ENCODE assay signal across 8 cellular contexts in genomic region chr9:113233146-113233545, GRCh38. TPM values are rescaled to one million over a fixed set of nuclear protein-coding genes. Genes with fewer than 3 reads are reported as not detected.
DNase-seq lines count a peak whose midpoint lies in the region; ATAC-seq, FAIRE-seq and TF ChIP-seq lines count a peak whose summit lies in the region.

No MANE protein-coding gene starts in this region.

- no peak for ATAC-seq in HepG2
- ATAC-seq in gastroesophageal sphincter = no peak
- no peak for ATAC-seq in stimulated activated naive CD8-positive, alpha-beta T cell treated with anti-CD3 and anti-CD28 coated beads, Interleukin-15, Interleukin-2, amounts not matched to agents 100 U/mL and 50 U/mL, for 24 hours

- 6% methylated on average over 3 of the region's 3 CpGs for WGBS in liver
- WGBS in HepG2 (ENCODE audit: low lambda C conversion rate) = 89% methylated on average over 3 of the region's 3 CpGs
- 36 to 56% methylated on average over 2 to 3 of the region's 3 CpGs for WGBS in gastroesophageal sphincter (ENCODE audit: low coverage in 1 of 2), 2 donors

- H3K9me3 ChIP-seq in liver (ENCODE audit: control insufficient read depth in 4 of 4, low read length in 3 of 4) = no peaks in the 10 kb centered on the region
- H3K9me3 ChIP-seq in HepG2 (ENCODE audit: low read length) = no peaks in the 10 kb centered on the region
- no peaks in the 10 kb centered on the region for H3K9me3 ChIP-seq in gastroesophageal sphincter

- TF ChIP-seq POLR2A in HepG2 (IDR thresholded peaks at IDR 0.05; ENCODE audit: insufficient read depth in 1 of 2, low read depth in 2 of 2, low read length in 2 of 2) = no peak
- TF ChIP-seq POLR2A in gastroesophageal sphincter (IDR thresholded peaks at IDR 0.05) = no peak

- H3K36me3 ChIP-seq in liver (ENCODE audit: control insufficient read depth in 4 of 4, insufficient read depth in 3 of 4, low read depth in 1 of 4, low read length in 3 of 4) (no peaks in the 10 kb centered on the region), HepG2 (replicated peaks in 1 of 2; ENCODE audit: control insufficient read depth in 1 of 2, insufficient read depth in 2 of 2, low read length in 2 of 2) (peaks cover 4 to 20% of the 10 kb centered on the region in 2 experiments; a peak in 3 of 5 replicates), gastroesophageal sphincter (no peaks in the 10 kb centered on the region)

- no peak for TF ChIP-seq RAD21 in liver (IDR thresholded peaks at IDR 0.05)
- no peak for TF ChIP-seq RAD21 in HepG2 (CRISPR knock-in tag; IDR thresholded peaks at IDR 0.05)

- H3K27ac ChIP-seq in liver (ENCODE audit: low read depth in 1 of 2, low read length in 2 of 2) = peak overlapping the region; percentile 38 to 80
- no peak overlapping the region for H3K27ac ChIP-seq in HepG2 (ENCODE audit: extremely low read length, insufficient read depth, low read length)
- peak overlapping the region in 3 of 4 donors; percentile 17 to 36 (median 23) for H3K27ac ChIP-seq in gastroesophageal sphincter

- H3K4me3 ChIP-seq in liver (ENCODE audit: low read depth in 1 of 3, low read length in 3 of 3) (no peak overlapping the region), HepG2 (replicated peaks in 1 of 3; ENCODE audit: insufficient read depth in 1 of 3, low read depth in 2 of 3, low read length in 3 of 3) (no peak overlapping the region), gastroesophageal sphincter (no peak overlapping the region)

- POLR2A ChIA-PET in HepG2 (lab: Yijun Ruan, JAX) = no interaction called here

- TF ChIP-seq CTCF in liver (IDR thresholded peaks at IDR 0.05; ENCODE audit: low read depth, low read length, missing input control) (no peak), HepG2 (CRISPR knock-in tag; IDR thresholded peaks at IDR 0.05) (no peak), gastroesophageal sphincter (IDR thresholded peaks at IDR 0.05) (no peak)

- H3K9ac ChIP-seq in liver (ENCODE audit: low read depth in 1 of 2, low read length in 2 of 2) (peak overlapping the region in 1 of 2 donors; percentile 57), HepG2 (ENCODE audit: insufficient read depth, low read depth, low read length) (no peak overlapping the region)

- H3K4me1 ChIP-seq in liver (ENCODE audit: control insufficient read depth in 4 of 4, insufficient read depth in 4 of 4, low read length in 3 of 4) (peaks cover 14 to 66% (median 52%) of the 10 kb centered on the region in 4 donors), HepG2 (ENCODE audit: insufficient read depth, low read length) (peaks cover 51% of the 10 kb centered on the region), gastroesophageal sphincter (peaks cover 0 to 8% (median 0%) of the 10 kb centered on the region in 3 donors)

- no TSS peak for BruUV-seq in HepG2 (replicated peaks; lab: Mats Ljungman, UMichigan)

- FAIRE-seq in HepG2 (lab: Jason Lieb, UNC) = no peak

- no peak for TF ChIP-seq EP300 in HepG2 (IDR thresholded peaks at IDR 0.05; ENCODE audit: low read depth in 2 of 2, low read length in 2 of 2)
- TF ChIP-seq EP300 in HepG2 (CRISPR knock-in tag; IDR thresholded peaks at IDR 0.05; ENCODE audit: borderline replicate concordance) = no peak
- TF ChIP-seq EP300 in gastroesophageal sphincter (IDR thresholded peaks at IDR 0.05) = no peak

- CTCF ChIA-PET in HepG2 (lab: Yijun Ruan, JAX; ENCODE audit: low intra/inter-chr PET ratio, low total read pairs) = no interaction called here

- DNase-seq in HepG2 (ENCODE audit: low spot score) (no peak), NOMO-1 (lab: John Stamatoyannopoulos, UW; ENCODE audit: unreplicated experiment in 2 of 2) (peak; percentile 68 to 78), NCI-H446 (lab: John Stamatoyannopoulos, UW) (no peak), NCI-H748 treated with DMSO at 0.1 percent for 48 hours (lab: John Stamatoyannopoulos, UW) (no peak), NCI-H510A (lab: John Stamatoyannopoulos, UW) (no peak)
- no peak for DNase-seq in stimulated activated naive CD8-positive, alpha-beta T cell treated with anti-CD3 and anti-CD28 coated beads, Interleukin-15, Interleukin-2, amounts not matched to agents 100 U/mL and 50 U/mL, for 24 hours

- H2AFZ ChIP-seq in HepG2 (ENCODE audit: low read length) = no peak overlapping the region

- H3K79me2 ChIP-seq in HepG2 (ENCODE audit: insufficient read depth, low read length) = peaks cover 81% of the 10 kb centered on the region

- no peaks in the 10 kb centered on the region for H3K27me3 ChIP-seq in liver (ENCODE audit: control insufficient read depth in 4 of 4, insufficient read depth in 4 of 4, low read length in 3 of 4)
- H3K27me3 ChIP-seq in HepG2 (ENCODE audit: control insufficient read depth in 1 of 2, insufficient read depth in 2 of 2, low read length in 2 of 2) = no peaks in the 10 kb centered on the region
- no peaks in the 10 kb centered on the region for H3K27me3 ChIP-seq in gastroesophageal sphincter

- peaks cover 11% of the 10 kb centered on the region for H4K20me1 ChIP-seq in HepG2 (ENCODE audit: insufficient read depth, low read length)

- in situ Hi-C loops in HepG2 (cut with HindIII; ENCODE audit: extremely low pct_ligation_motif_present, low pct_unique_long_range_greater_than_20kb) = no loop called here

- intact Hi-C loops in HepG2 (cut with micrococcal nuclease; ENCODE audit: unreplicated experiment) = no loop called here

- no peak overlapping the region for H3K4me2 ChIP-seq in HepG2 (ENCODE audit: low read depth, low read length)

RNA-seq across cellular contexts. Expression of gene SLC31A1, which starts 11.8 kb away (rescaled TPM):
- total RNA-seq in liver = 10 to 100 TPM; 26.6 to 96.2 TPM
- polyA plus RNA-seq in liver = 10 to 100 TPM; 40.1 to 49.8 TPM
- total RNA-seq in HepG2 (2016; rRNA removed; fragmentation: Illumina TruSeq; extraction: Trizol) = 45.9 and 70.0 TPM in 2 replicates
- 7.1 and 7.4 TPM in 2 replicates for total RNA-seq in HepG2 (2016; cell fraction: cytosol; rRNA removed; fragmentation: Illumina TruSeq; extraction: Trizol; ENCODE audit: low read depth)
- 48.2 and 69.3 TPM in 2 replicates for total RNA-seq in HepG2 (2016; cell fraction: insoluble cytoplasmic fraction; rRNA removed; fragmentation: Illumina TruSeq; extraction: Trizol)
- total RNA-seq in HepG2 (2016; cell fraction: membrane; rRNA removed; fragmentation: Illumina TruSeq; extraction: Trizol) = 23.8 and 25.3 TPM in 2 replicates
- total RNA-seq in HepG2 (2016; cell fraction: nucleus; rRNA removed; fragmentation: Illumina TruSeq; extraction: Trizol) = 54.0 and 61.5 TPM in 2 replicates
- 51.3 and 62.9 TPM in 2 replicates for polyA plus RNA-seq in HepG2 (2011; rRNA removed)
- 44.6 and 59.9 TPM in 2 replicates for polyA plus RNA-seq in HepG2 (2011; cell fraction: cytosol; rRNA removed)
- polyA plus RNA-seq in HepG2 (2011; cell fraction: nucleus; rRNA removed) = 10.5 and 11.9 TPM in 2 replicates
- 69.2 and 75.5 TPM in 2 replicates for polyA plus RNA-seq in HepG2 (2012)
- 5.7 TPM in 2 replicates for polyA plus RNA-seq in HepG2 (2016; cell fraction: cytosol; fragmentation: Illumina TruSeq; extraction: Trizol; ENCODE audit: low read depth)
- 37.4 and 41.3 TPM in 2 replicates for polyA plus RNA-seq in HepG2 (2016; cell fraction: insoluble cytoplasmic fraction; fragmentation: Illumina TruSeq; extraction: Trizol; ENCODE audit: low read depth)
- polyA plus RNA-seq in HepG2 (2016; cell fraction: membrane; fragmentation: Illumina TruSeq; extraction: Trizol; ENCODE audit: low read depth) = 10.6 and 10.8 TPM in 2 replicates
- polyA plus RNA-seq in HepG2 (2016; cell fraction: nucleus; fragmentation: Illumina TruSeq; extraction: Trizol; ENCODE audit: insufficient read depth, low read depth) = 58.2 and 58.6 TPM in 2 replicates
- polyA minus RNA-seq in HepG2 (2011; rRNA and poly(A)+ RNA removed; ENCODE audit: low replicate concordance) = 30.4 and 51.6 TPM in 2 replicates
- polyA minus RNA-seq in HepG2 (2011; cell fraction: cytosol; rRNA and poly(A)+ RNA removed) = 38.5 and 48.4 TPM in 2 replicates
- polyA minus RNA-seq in HepG2 (2011; cell fraction: nucleus; rRNA and poly(A)+ RNA removed) = 28.3 and 33.1 TPM in 2 replicates
- total RNA-seq in gastroesophageal sphincter = 1 to 10 TPM; 8.7 to 9.8 (median 9.4) TPM

RNA-seq across cellular contexts. Expression of gene FKBP15, which starts 12.1 kb away (rescaled TPM):
- total RNA-seq in liver (10 to 100 TPM; 16.8 to 18.2 TPM), HepG2 (2016; rRNA removed; fragmentation: Illumina TruSeq; extraction: Trizol) (11.8 and 12.3 TPM in 2 replicates), gastroesophageal sphincter (10 to 100 TPM; 20.2 to 30.7 (median 22.7) TPM)
- polyA plus RNA-seq in liver (1 to 10 TPM; 6.2 to 9.1 TPM), HepG2 (2011; rRNA removed) (18.6 and 23.4 TPM in 2 replicates)
- 1.6 and 2.1 TPM in 2 replicates for total RNA-seq in HepG2 (2016; cell fraction: cytosol; rRNA removed; fragmentation: Illumina TruSeq; extraction: Trizol; ENCODE audit: low read depth)
- total RNA-seq in HepG2 (2016; cell fraction: insoluble cytoplasmic fraction; rRNA removed; fragmentation: Illumina TruSeq; extraction: Trizol) = 11.1 and 11.2 TPM in 2 replicates
- 2.8 and 3.5 TPM in 2 replicates for total RNA-seq in HepG2 (2016; cell fraction: membrane; rRNA removed; fragmentation: Illumina TruSeq; extraction: Trizol)
- 17.2 and 17.6 TPM in 2 replicates for total RNA-seq in HepG2 (2016; cell fraction: nucleus; rRNA removed; fragmentation: Illumina TruSeq; extraction: Trizol)
- 8.3 and 8.9 TPM in 2 replicates for polyA plus RNA-seq in HepG2 (2011; cell fraction: cytosol; rRNA removed)
- polyA plus RNA-seq in HepG2 (2011; cell fraction: nucleus; rRNA removed) = 26.9 and 27.4 TPM in 2 replicates
- polyA plus RNA-seq in HepG2 (2012) = 7.2 and 7.5 TPM in 2 replicates
- polyA plus RNA-seq in HepG2 (2016; cell fraction: cytosol; fragmentation: Illumina TruSeq; extraction: Trizol; ENCODE audit: low read depth) = 0.44 and 0.62 TPM in 2 replicates
- polyA plus RNA-seq in HepG2 (2016; cell fraction: insoluble cytoplasmic fraction; fragmentation: Illumina TruSeq; extraction: Trizol; ENCODE audit: low read depth) = 10.7 and 10.8 TPM in 2 replicates
- polyA plus RNA-seq in HepG2 (2016; cell fraction: membrane; fragmentation: Illumina TruSeq; extraction: Trizol; ENCODE audit: low read depth) = 1.1 and 1.2 TPM in 2 replicates
- polyA plus RNA-seq in HepG2 (2016; cell fraction: nucleus; fragmentation: Illumina TruSeq; extraction: Trizol; ENCODE audit: insufficient read depth, low read depth) = 19.2 and 19.7 TPM in 2 replicates
- 78.1 and 115 TPM in 2 replicates for polyA minus RNA-seq in HepG2 (2011; rRNA and poly(A)+ RNA removed; ENCODE audit: low replicate concordance)
- polyA minus RNA-seq in HepG2 (2011; cell fraction: cytosol; rRNA and poly(A)+ RNA removed) = 9.3 and 13.0 TPM in 2 replicates
- polyA minus RNA-seq in HepG2 (2011; cell fraction: nucleus; rRNA and poly(A)+ RNA removed) = 46.9 and 55.0 TPM in 2 replicates

RNA-seq across cellular contexts. Expression of gene CDC26, which starts 42.2 kb away (rescaled TPM):
- 10 to 100 TPM; 12.5 to 16.7 TPM for total RNA-seq in liver
- 10 to 100 TPM; 25.9 to 38.9 TPM for polyA plus RNA-seq in liver
- 57.9 and 66.0 TPM in 2 replicates for total RNA-seq in HepG2 (2016; rRNA removed; fragmentation: Illumina TruSeq; extraction: Trizol)
- total RNA-seq in HepG2 (2016; cell fraction: cytosol; rRNA removed; fragmentation: Illumina TruSeq; extraction: Trizol; ENCODE audit: low read depth) = 64.4 and 64.9 TPM in 2 replicates
- 53.6 and 69.9 TPM in 2 replicates for total RNA-seq in HepG2 (2016; cell fraction: insoluble cytoplasmic fraction; rRNA removed; fragmentation: Illumina TruSeq; extraction: Trizol)
- total RNA-seq in HepG2 (2016; cell fraction: membrane; rRNA removed; fragmentation: Illumina TruSeq; extraction: Trizol) = 78.0 and 88.8 TPM in 2 replicates
- total RNA-seq in HepG2 (2016; cell fraction: nucleus; rRNA removed; fragmentation: Illumina TruSeq; extraction: Trizol) = 17.0 and 19.2 TPM in 2 replicates
- 20.2 and 26.6 TPM in 2 replicates for polyA plus RNA-seq in HepG2 (2011; rRNA removed)
- polyA plus RNA-seq in HepG2 (2011; cell fraction: cytosol; rRNA removed) = 11.5 and 18.2 TPM in 2 replicates
- 4.6 and 8.4 TPM in 2 replicates for polyA plus RNA-seq in HepG2 (2011; cell fraction: nucleus; rRNA removed)
- polyA plus RNA-seq in HepG2 (2012) = 26.6 and 34.8 TPM in 2 replicates
- 68.5 and 88.0 TPM in 2 replicates for polyA plus RNA-seq in HepG2 (2016; cell fraction: cytosol; fragmentation: Illumina TruSeq; extraction: Trizol; ENCODE audit: low read depth)
- 70.2 and 81.1 TPM in 2 replicates for polyA plus RNA-seq in HepG2 (2016; cell fraction: insoluble cytoplasmic fraction; fragmentation: Illumina TruSeq; extraction: Trizol; ENCODE audit: low read depth)
- 72.0 and 84.6 TPM in 2 replicates for polyA plus RNA-seq in HepG2 (2016; cell fraction: membrane; fragmentation: Illumina TruSeq; extraction: Trizol; ENCODE audit: low read depth)
- polyA plus RNA-seq in HepG2 (2016; cell fraction: nucleus; fragmentation: Illumina TruSeq; extraction: Trizol; ENCODE audit: insufficient read depth, low read depth) = 35.6 and 37.3 TPM in 2 replicates
- polyA minus RNA-seq in HepG2 (2011; rRNA and poly(A)+ RNA removed; ENCODE audit: low replicate concordance) = 1.8 and 6.6 TPM in 2 replicates
- polyA minus RNA-seq in HepG2 (2011; cell fraction: cytosol; rRNA and poly(A)+ RNA removed) = 6.4 and 6.8 TPM in 2 replicates
- polyA minus RNA-seq in HepG2 (2011; cell fraction: nucleus; rRNA and poly(A)+ RNA removed) = 6.2 and 6.6 TPM in 2 replicates
- total RNA-seq in gastroesophageal sphincter = 10 to 100 TPM; 31.4 to 54.4 (median 42.1) TPM

RNA-seq across cellular contexts. Expression of gene PRPF4, which starts 42.3 kb away (rescaled TPM):
- total RNA-seq in liver = 10 to 100 TPM; 11.6 to 11.9 TPM
- 1 to 10 TPM; 5.0 to 9.3 TPM for polyA plus RNA-seq in liver
- 49.0 and 64.9 TPM in 2 replicates for total RNA-seq in HepG2 (2016; rRNA removed; fragmentation: Illumina TruSeq; extraction: Trizol)
- total RNA-seq in HepG2 (2016; cell fraction: cytosol; rRNA removed; fragmentation: Illumina TruSeq; extraction: Trizol; ENCODE audit: low read depth) = 8.0 and 8.5 TPM in 2 replicates
- total RNA-seq in HepG2 (2016; cell fraction: insoluble cytoplasmic fraction; rRNA removed; fragmentation: Illumina TruSeq; extraction: Trizol) = 46.7 and 66.8 TPM in 2 replicates
- total RNA-seq in HepG2 (2016; cell fraction: membrane; rRNA removed; fragmentation: Illumina TruSeq; extraction: Trizol) = 22.5 and 24.5 TPM in 2 replicates
- total RNA-seq in HepG2 (2016; cell fraction: nucleus; rRNA removed; fragmentation: Illumina TruSeq; extraction: Trizol) = 19.4 and 23.0 TPM in 2 replicates
- 10.3 and 11.1 TPM in 2 replicates for polyA plus RNA-seq in HepG2 (2011; rRNA removed)
- polyA plus RNA-seq in HepG2 (2011; cell fraction: cytosol; rRNA removed) = 10.7 and 12.9 TPM in 2 replicates
- 6.0 and 8.7 TPM in 2 replicates for polyA plus RNA-seq in HepG2 (2011; cell fraction: nucleus; rRNA removed)
- polyA plus RNA-seq in HepG2 (2012) = 17.9 and 20.6 TPM in 2 replicates
- polyA plus RNA-seq in HepG2 (2016; cell fraction: cytosol; fragmentation: Illumina TruSeq; extraction: Trizol; ENCODE audit: low read depth) = 3.8 and 4.4 TPM in 2 replicates
- 55.6 and 56.7 TPM in 2 replicates for polyA plus RNA-seq in HepG2 (2016; cell fraction: insoluble cytoplasmic fraction; fragmentation: Illumina TruSeq; extraction: Trizol; ENCODE audit: low read depth)
- 11.3 and 13.5 TPM in 2 replicates for polyA plus RNA-seq in HepG2 (2016; cell fraction: membrane; fragmentation: Illumina TruSeq; extraction: Trizol; ENCODE audit: low read depth)
- 27.1 and 29.6 TPM in 2 replicates for polyA plus RNA-seq in HepG2 (2016; cell fraction: nucleus; fragmentation: Illumina TruSeq; extraction: Trizol; ENCODE audit: insufficient read depth, low read depth)
- polyA minus RNA-seq in HepG2 (2011; rRNA and poly(A)+ RNA removed; ENCODE audit: low replicate concordance) = 10.5 and 29.0 TPM in 2 replicates
- polyA minus RNA-seq in HepG2 (2011; cell fraction: cytosol; rRNA and poly(A)+ RNA removed) = 9.0 and 11.3 TPM in 2 replicates
- polyA minus RNA-seq in HepG2 (2011; cell fraction: nucleus; rRNA and poly(A)+ RNA removed) = 6.8 and 10.8 TPM in 2 replicates
- total RNA-seq in gastroesophageal sphincter = 10 to 100 TPM; 13.4 to 20.5 (median 16.5) TPM

Comparison
In these comparisons a context has a peak if more than half of its experiments do, and no peak if none do; other contexts are left out.
1. DNase-seq: peak in NOMO-1 (2 of 2); none in HepG2 (single experiment), NCI-H446 (0 of 2), NCI-H748 treated with DMSO at 0.1 percent for 48 hours (single experiment), stimulated activated naive CD8-positive, alpha-beta T cell treated with anti-CD3 and anti-CD28 coated beads, Interleukin-15, Interleukin-2, amounts not matched to agents 100 U/mL and 50 U/mL, for 24 hours (single experiment) and NCI-H510A (single experiment).